In the genomic region with DNA sequence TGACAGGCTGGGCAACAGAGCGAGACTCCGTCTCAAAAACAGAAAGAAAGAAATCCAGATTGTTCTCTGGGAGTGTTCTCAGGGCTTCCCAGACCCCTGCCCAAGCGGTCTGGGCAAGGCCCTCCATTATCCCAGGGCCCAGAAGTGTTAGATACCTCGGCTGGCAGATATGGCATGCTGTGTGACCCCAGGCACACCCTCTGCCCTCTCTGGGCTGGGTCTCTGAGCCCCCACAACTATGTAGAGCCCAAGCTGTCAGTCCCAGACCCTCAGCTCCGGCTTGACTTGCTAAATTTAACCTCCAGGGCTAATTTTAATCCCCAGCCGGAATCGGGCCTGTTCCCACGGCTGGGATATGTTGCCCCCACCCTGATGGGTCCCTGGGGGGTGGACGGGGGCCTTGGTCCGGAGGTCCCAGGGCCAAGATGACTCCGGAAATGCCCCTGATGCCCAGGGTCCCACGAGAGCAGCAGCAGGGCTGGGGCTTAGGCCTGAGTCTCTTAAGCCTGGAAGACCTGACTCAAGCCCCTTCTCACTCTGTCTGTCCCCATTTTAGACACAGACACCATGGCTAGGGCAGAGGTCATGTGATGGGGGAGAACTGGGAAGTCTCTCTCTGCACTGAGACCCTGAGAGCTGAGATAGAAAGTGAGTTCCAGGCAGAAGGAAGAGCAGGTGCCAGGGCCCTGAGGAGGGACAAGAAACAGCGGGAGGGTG, we compare ENCODE assay signal across 17 cellular contexts. TPM values are rescaled to one million over a fixed set of nuclear protein-coding genes. Genes with fewer than 3 reads are reported as not detected.
DNase-seq lines count a peak whose midpoint lies in the region; ATAC-seq and TF ChIP-seq lines count a peak whose summit lies in the region.
"Had no signal": no experiment of that assay in that cellular context is flagged by ENCODE, and none has a peak within 500 bp of the region (broad histone marks: within the 10 kb centered on the region; RNA-seq: fewer than 3 reads in every experiment).

No MANE protein-coding gene starts in this region.

- no peaks in the 10 kb centered on the region for H3K4me1 ChIP-seq in body of pancreas
- H3K4me1 ChIP-seq: BE2C had no signal

- H2AFZ ChIP-seq in SU-DHL-6 (ENCODE audit: low read depth, low read length, severe bottlenecking): no peak overlapping the region

- peak overlapping the region; percentile 42 for H3K9ac ChIP-seq in SU-DHL-6 (ENCODE audit: low read length)

- H3K4me3 ChIP-seq in SU-DHL-6 (ENCODE audit: insufficient read depth, low read length, poor library complexity, severe bottlenecking): no peak overlapping the region
- H3K4me3 ChIP-seq in body of pancreas: no peak overlapping the region

- WGBS in body of pancreas, 2 donors: 77 to 87% methylated on average over 5 to 13 of the region's 13 CpGs

- H4K20me1 ChIP-seq in SU-DHL-6 (ENCODE audit: low read depth, low read length): no peaks in the 10 kb centered on the region; the same call in 1 of the 2 replicates

- peak overlapping the region; percentile 99 for H3K27ac ChIP-seq in SU-DHL-6 (ENCODE audit: low read depth, low read length)
- H3K27ac ChIP-seq in body of pancreas: no peak overlapping the region

- H3K27me3 ChIP-seq in SU-DHL-6 (ENCODE audit: low read length) (no peaks in the 10 kb centered on the region), body of pancreas (no peaks in the 10 kb centered on the region)
- H3K27me3 ChIP-seq: BE2C had no signal

- H3F3A ChIP-seq in SU-DHL-6 (ENCODE audit: insufficient read depth): peaks cover 72% of the 10 kb centered on the region

- TF ChIP-seq CTCF in SU-DHL-6 (IDR thresholded peaks at IDR 0.05; ENCODE audit: insufficient read depth, low read length, poor library complexity, severe bottlenecking): no peak
- TF ChIP-seq CTCF in body of pancreas (IDR thresholded peaks at IDR 0.05): no peak

- H3K9me2 ChIP-seq in SU-DHL-6 (replicated peaks; ENCODE audit: insufficient read depth, low read length): no peaks in the 10 kb centered on the region

- H3K4me2 ChIP-seq in SU-DHL-6 (ENCODE audit: low read depth, low read length, poor library complexity, severe bottlenecking): peak overlapping the region; percentile 43

- TF ChIP-seq POLR2A in GM15510 (IDR thresholded peaks at IDR 0.05; ENCODE audit: borderline replicate concordance, extremely low read depth, insufficient read length) (peak; percentile 18), body of pancreas (IDR thresholded peaks at IDR 0.05) (no peak)

- DNase-seq in kidney tubule cell (ENCODE audit: low spot score) (no peak), body of pancreas (no peak)
- DNase-seq: BE2C; CD8-positive, alpha-beta T cell; DMS79 treated with DMSO at 0.1 percent for 48 hours; GDM1; HCEC 1CT; IMR-90; NCI-H1417; NCI-H2029; NCI-H2171 treated with DMSO at 0.1 percent for 48 hours; NCI-H774; SHP77 had no signal

- peaks cover 36% of the 10 kb centered on the region for H3K79me2 ChIP-seq in SU-DHL-6 (ENCODE audit: insufficient read depth, low read length)

- H3K9me3 ChIP-seq in SU-DHL-6 (ENCODE audit: insufficient read depth, low read length): no peaks in the 10 kb centered on the region
- H3K9me3 ChIP-seq in body of pancreas: no peaks in the 10 kb centered on the region
- H3K9me3 ChIP-seq: BE2C had no signal

- intact Hi-C loops in body of pancreas (cut with DNase I): no loop called here

- no peak for ATAC-seq in body of pancreas
- ATAC-seq: CD8-positive, alpha-beta T cell; Panc1; SK-N-SH treated with all-trans-retinoic acid at 6 μM for 48 hours had no signal

- H3K36me3 ChIP-seq in SU-DHL-6 (ENCODE audit: low read length) (peaks cover 4% of the 10 kb centered on the region), body of pancreas (replicated peaks in 1 of 2; ENCODE audit: insufficient read depth in 1 of 2, low read depth in 2 of 2) (no peaks in the 10 kb centered on the region)
- H3K36me3 ChIP-seq: BE2C had no signal

RNA-seq across cellular contexts. Expression of gene TMEM161A, which starts 14.5 kb away (rescaled TPM):
- 10 to 100 TPM; 13.7 to 22.1 TPM for total RNA-seq in body of pancreas

RNA-seq across cellular contexts. Expression of gene MEF2B, which starts 17.2 kb away (rescaled TPM):
- total RNA-seq in body of pancreas: not detected

RNA-seq across cellular contexts. Expression of gene BORCS8, which starts 39.1 kb away (rescaled TPM):
- total RNA-seq in body of pancreas: 10 to 100 TPM in 1 of 2 donors, 1 to 10 TPM in 1; 5.4 to 25.4 TPM

RNA-seq across cellular contexts. Expression of gene RFXANK, which starts 39.2 kb away (rescaled TPM):
- total RNA-seq in body of pancreas: 10 to 100 TPM; 16.1 to 43.8 TPM

RNA-seq across cellular contexts. Expression of gene NR2C2AP, which starts 50.4 kb away (rescaled TPM):
- total RNA-seq in body of pancreas: 10 to 100 TPM; 13.8 to 16.1 TPM
